Comparison of ENCODE assay signal across 9 cellular contexts in the genomic region with DNA sequence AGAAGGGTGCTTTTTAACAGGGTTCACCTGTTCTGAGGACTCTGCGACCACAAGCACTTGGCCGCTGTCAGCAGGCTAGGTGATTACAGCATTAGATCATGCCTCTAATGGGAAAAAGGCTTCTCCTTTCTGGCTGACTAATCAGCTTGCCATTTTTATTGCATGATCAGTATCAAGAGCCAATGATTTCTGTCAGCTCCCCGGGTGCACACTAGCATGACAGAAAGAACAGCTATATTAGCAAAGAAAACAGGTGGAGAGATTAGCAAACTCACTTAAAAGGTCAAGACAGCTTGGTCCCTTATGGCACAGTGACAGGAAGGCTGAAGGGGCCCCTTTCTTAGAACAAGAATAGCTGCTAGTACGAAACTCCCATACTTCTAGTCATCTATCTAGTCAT.
DNase-seq lines count a peak whose midpoint lies in the region; ATAC-seq and TF ChIP-seq lines count a peak whose summit lies in the region.
"Had no signal": no experiment of that assay in that cellular context is flagged by ENCODE, and none has a peak within 500 bp of the region (broad histone marks: within the 10 kb centered on the region; RNA-seq: fewer than 3 reads in every experiment).

No MANE protein-coding gene starts in this region.

- peak overlapping the region; percentile 17 for H3K27ac Mint-ChIP-seq in T-helper 1 cell treated with Interleukin-12 subunit alpha and Interleukin-12 subunit beta and Interleukin-4 antibody, amounts not matched to agents 30 μg/mL and 1 μg/mL, for 36 hours

- DNase-seq in AG04449 (ENCODE audit: low read depth, low spot score) (peak; percentile 63), non-pigmented ciliary epithelial cell (ENCODE audit: low read depth) (peak; percentile 87), NCI-H146 (lab: John Stamatoyannopoulos, UW) (no peak), NCI-H1048 (lab: John Stamatoyannopoulos, UW) (no peak), coronary artery (ENCODE audit: low spot score) (no peak)

- H3K27ac ChIP-seq in coronary artery: no peak overlapping the region

- peaks cover 5% of the 10 kb centered on the region for H3K9me3 Mint-ChIP-seq in T-helper 1 cell treated with Interleukin-12 subunit alpha and Interleukin-12 subunit beta and Interleukin-4 antibody, amounts not matched to agents 30 μg/mL and 1 μg/mL, for 36 hours
- H3K9me3 Mint-ChIP-seq: brain had no signal

- peaks cover 2% of the 10 kb centered on the region for H3K36me3 Mint-ChIP-seq in T-helper 1 cell treated with Interleukin-12 subunit alpha and Interleukin-12 subunit beta and Interleukin-4 antibody, amounts not matched to agents 30 μg/mL and 1 μg/mL, for 36 hours (ENCODE audit: low read depth)
- H3K36me3 Mint-ChIP-seq: brain had no signal

- H3K4me1 Mint-ChIP-seq in T-helper 1 cell treated with Interleukin-12 subunit alpha and Interleukin-12 subunit beta and Interleukin-4 antibody, amounts not matched to agents 30 μg/mL and 1 μg/mL, for 36 hours (ENCODE audit: low read depth): peaks cover 61% of the 10 kb centered on the region

- TF ChIP-seq CTCF in AG04449 (IDR thresholded peaks at IDR 0.05; ENCODE audit: insufficient read depth, low read length, missing control alignments) (no peak), coronary artery (IDR thresholded peaks at IDR 0.05) (no peak)

- H3K4me3 ChIP-seq in AG04449 (ENCODE audit: low read depth, low read length): no peak overlapping the region
- no peak overlapping the region for H3K4me3 ChIP-seq in coronary artery

- POLR2A ChIA-PET in AG04449 (lab: Yijun Ruan, JAX): interaction anchor here (1.0 to 1.5 kb wide), 4 partner anchors 10 to 243 kb away, joined by 3 to 7 read pairs (median 4); no protein-coding TSS in a partner anchor

- no peaks in the 10 kb centered on the region for H3K27me3 Mint-ChIP-seq in T-helper 1 cell treated with Interleukin-12 subunit alpha and Interleukin-12 subunit beta and Interleukin-4 antibody, amounts not matched to agents 30 μg/mL and 1 μg/mL, for 36 hours (ENCODE audit: low read depth)

- no peak overlapping the region for H3K4me3 Mint-ChIP-seq in T-helper 1 cell treated with Interleukin-12 subunit alpha and Interleukin-12 subunit beta and Interleukin-4 antibody, amounts not matched to agents 30 μg/mL and 1 μg/mL, for 36 hours
- H3K4me3 Mint-ChIP-seq: brain had no signal

- CTCF ChIA-PET in AG04449 (lab: Yijun Ruan, JAX): interaction anchor here (0.8 to 4.9 kb wide), 17 partner anchors 8 to 246 kb away, joined by 3 to 35 read pairs (median 16); no protein-coding TSS in a partner anchor

- ATAC-seq in GM18858 (IDR thresholded peaks at IDR 0.05; ENCODE audit: unreplicated experiment): peak; percentile 50
- ATAC-seq in HG03060 (IDR thresholded peaks at IDR 0.05; ENCODE audit: low read depth, unreplicated experiment): peak; percentile 43

Comparison
In these comparisons a context has a peak if more than half of its experiments do, and no peak if none do; other contexts are left out.
1. DNase-seq: peak in AG04449 (single experiment) and non-pigmented ciliary epithelial cell (single experiment); none in NCI-H146 (single experiment), NCI-H1048 (single experiment) and coronary artery (single experiment).